ENCODE assay signal across 1 cellular context in the genomic region with DNA sequence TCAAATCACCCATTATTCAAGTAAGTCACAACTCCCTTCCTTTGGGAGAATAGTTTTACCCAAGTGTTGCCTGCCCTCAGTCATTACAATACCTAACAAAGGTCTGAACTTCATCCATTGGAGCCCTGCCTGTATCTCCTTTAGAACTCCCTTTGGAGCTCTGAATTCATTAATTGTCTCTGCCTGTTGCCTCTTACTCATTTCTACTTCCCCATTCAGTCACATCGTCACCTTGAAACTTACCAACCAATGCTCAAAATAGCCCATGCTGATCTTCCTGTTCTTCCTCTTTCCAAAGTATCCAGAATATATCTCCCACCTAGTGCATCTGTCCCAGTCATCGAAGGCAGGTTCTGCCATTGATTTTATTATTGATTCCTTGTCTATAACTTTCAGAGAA.
TF ChIP-seq lines count a peak whose summit lies in the region.

No MANE protein-coding gene starts in this region.

TF ChIP-seq in IMR-90, 13 proteins besides CTCF, POLR2A, EP300 and RAD21:
- TF ChIP-seq CEBPB (IDR thresholded peaks at IDR 0.05; ENCODE audit: low read depth, low read length): no peak
- no peak for TF ChIP-seq MAZ (IDR thresholded peaks at IDR 0.05; ENCODE audit: borderline replicate concordance, low read depth, low read length)
- no peak for TF ChIP-seq CHD1 (IDR thresholded peaks at IDR 0.05; ENCODE audit: low read depth, low read length)
- TF ChIP-seq NFE2L2 (IDR thresholded peaks at IDR 0.05; ENCODE audit: low read depth, low read length): no peak
TF ChIP-seq in IMR-90: peak in this region for 0.
